Comparison of ENCODE assay signal across 23 cellular contexts in genomic region chr22:48876951-48877350, GRCh38.
"Had no signal": no experiment of that assay in that cellular context is flagged by ENCODE, and none has a peak within 500 bp of the region (broad histone marks: within the 10 kb centered on the region; RNA-seq: fewer than 3 reads in every experiment).

No MANE protein-coding gene starts in this region.

- H3K4me1 ChIP-seq: colonic mucosa, esophagus squamous epithelium, gastrocnemius medialis, heart right ventricle, left lung, lower lobe of right lung had no signal

- ATAC-seq: effector memory CD8-positive, alpha-beta T cell; esophagus mucosa; gastrocnemius medialis; heart right ventricle; left cardiac atrium; left lung; left ventricle myocardium superior; lower lobe of right lung; mucosa of descending colon had no signal

- H3K27me3 ChIP-seq: colonic mucosa, gastrocnemius medialis had no signal

- H3K36me3 ChIP-seq: colonic mucosa, esophagus squamous epithelium, gastrocnemius medialis, heart right ventricle, left lung, lower lobe of right lung had no signal

- DNase-seq: colonic mucosa; cortex of kidney; effector CD8-positive, alpha-beta T cell; effector memory CD8-positive, alpha-beta T cell; endodermal cell; erythroblast; esophagus squamous epithelium; foreskin fibroblast; foreskin melanocyte; gastrocnemius medialis; glutamatergic neuron; head of caudate nucleus; heart right ventricle; hippocampal formation; left cardiac atrium; left lung; left ventricle myocardium superior; lower lobe of right lung; mesenchymal stem cell; mucosa of descending colon; naive B cell had no signal

- H3K4me3 ChIP-seq: colonic mucosa, esophagus squamous epithelium, gastrocnemius medialis, heart right ventricle, left lung, lower lobe of right lung, mucosa of descending colon had no signal

- H3K27ac ChIP-seq: colonic mucosa, epithelial cell of prostate, esophagus squamous epithelium, gastrocnemius medialis, heart right ventricle, left lung, lower lobe of right lung had no signal

- H3K9me3 ChIP-seq: colonic mucosa, esophagus squamous epithelium, gastrocnemius medialis, left lung, lower lobe of right lung, mucosa of descending colon had no signal
